In the genomic region with DNA sequence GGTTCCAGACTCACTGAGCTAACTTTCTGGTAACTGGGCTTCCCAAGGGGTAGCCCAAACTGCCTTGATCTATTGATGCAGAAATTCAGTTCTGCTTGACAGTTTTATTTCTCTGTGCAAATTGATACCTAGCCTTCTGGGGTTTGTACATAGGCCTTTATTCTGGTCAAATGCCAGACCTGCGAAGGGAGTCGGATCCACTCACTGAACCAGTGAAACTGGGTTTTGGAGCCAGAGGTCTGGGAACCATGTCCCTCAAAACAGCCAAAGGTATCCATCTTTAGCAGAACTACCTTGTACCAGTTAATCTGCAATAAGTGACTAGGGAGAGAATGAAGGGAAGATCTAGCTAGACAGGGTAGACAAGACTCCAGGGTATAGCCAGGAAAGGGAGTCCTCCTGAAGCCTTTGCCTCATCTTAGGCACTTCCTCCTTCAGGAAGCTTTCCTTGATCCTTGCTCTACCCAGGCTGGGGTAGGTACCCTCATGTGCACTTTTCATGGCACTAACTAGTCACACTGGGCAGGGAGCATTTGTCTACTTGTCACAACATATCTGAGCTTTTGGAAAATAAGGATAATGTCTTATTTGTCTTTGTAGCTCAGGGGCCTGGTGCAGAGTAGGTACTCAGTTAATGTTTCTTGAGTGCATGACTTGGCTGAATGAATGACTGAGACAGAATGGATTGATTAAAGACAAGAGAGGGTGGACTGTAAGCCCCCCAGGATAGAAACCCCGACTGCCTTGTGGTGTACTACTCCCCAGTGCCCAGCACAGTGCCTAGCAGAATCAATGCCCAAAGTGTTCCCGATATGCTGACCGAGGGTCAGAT, we compare ENCODE assay signal across 9 cellular contexts. TPM values are rescaled to one million over a fixed set of nuclear protein-coding genes. Genes with fewer than 3 reads are reported as not detected.
DNase-seq lines count a peak whose midpoint lies in the region; ATAC-seq and TF ChIP-seq lines count a peak whose summit lies in the region.
"Had no signal": no experiment of that assay in that cellular context is flagged by ENCODE, and none has a peak within 500 bp of the region (broad histone marks: within the 10 kb centered on the region; RNA-seq: fewer than 3 reads in every experiment).

No MANE protein-coding gene starts in this region.

- H3K4me3 Mint-ChIP-seq in CD4-positive, CD25-positive, alpha-beta regulatory T cell = peak overlapping the region; percentile 65 to 89 (median 84)
- H3K4me3 Mint-ChIP-seq in osteocyte (ENCODE audit: unreplicated experiment) = peak overlapping the region; percentile 89

- peaks cover 0 to 42% (median 29%) of the 10 kb centered on the region in 4 donors for H3K4me1 Mint-ChIP-seq in CD4-positive, CD25-positive, alpha-beta regulatory T cell
- peaks cover 49% of the 10 kb centered on the region for H3K4me1 Mint-ChIP-seq in osteocyte (ENCODE audit: unreplicated experiment)

- no peak for DNase-seq in CD4-positive, CD25-positive, alpha-beta regulatory T cell
- DNase-seq in SJCRH30 (no peak), osteocyte (ENCODE audit: extremely low spot score, unreplicated experiment) (no peak), DMS 273 (lab: John Stamatoyannopoulos, UW; ENCODE audit: unreplicated experiment) (no peak), HCEC 1CT (no peak), dermis blood vessel endothelial cell (no peak)
- DNase-seq in stimulated activated CD4-positive, alpha-beta T cell treated with anti-CD3 and anti-CD28 coated beads, Interleukin-2, amount 100 ng/mL, for 48 hours = no peak
- DNase-seq: NCI-H510A had no signal

- H3K27ac Mint-ChIP-seq in CD4-positive, CD25-positive, alpha-beta regulatory T cell = peak overlapping the region in 2 of 3 donors; percentile 79 to 82
- peak overlapping the region; percentile 94 for H3K27ac Mint-ChIP-seq in osteocyte (ENCODE audit: unreplicated experiment)

- TF ChIP-seq CTCF in osteocyte (IDR thresholded peaks at IDR 0.05) = no peak

- H3K9me3 ChIP-seq in CD4-positive, CD25-positive, alpha-beta regulatory T cell (ENCODE audit: control insufficient read depth in 2 of 2, low read length in 2 of 2) = no peaks in the 10 kb centered on the region
- H3K9me3 ChIP-seq in SJCRH30 (replicated peaks) (no peaks in the 10 kb centered on the region), esophagus (ENCODE audit: control insufficient read depth in 2 of 2, insufficient read depth in 1 of 2, low read depth in 1 of 2, low read length in 1 of 2) (no peaks in the 10 kb centered on the region)

- ATAC-seq in CD4-positive, CD25-positive, alpha-beta regulatory T cell (ENCODE audit: low read depth in 2 of 2) = no peak

- no peaks in the 10 kb centered on the region for H3K36me3 ChIP-seq in CD4-positive, CD25-positive, alpha-beta regulatory T cell (ENCODE audit: control insufficient read depth, insufficient read depth, low read length)
- 0 out of 2 replicates have a peak, but pooled peaks cover 4% of the 10 kb centered on the region for H3K36me3 ChIP-seq in SJCRH30
- H3K36me3 ChIP-seq in esophagus (ENCODE audit: control insufficient read depth in 2 of 2, insufficient read depth in 2 of 2, low read length in 1 of 2) = peaks cover 0 to 13% of the 10 kb centered on the region in 2 donors

- no peaks in the 10 kb centered on the region for H3K36me3 Mint-ChIP-seq in CD4-positive, CD25-positive, alpha-beta regulatory T cell
- H3K36me3 Mint-ChIP-seq in osteocyte (ENCODE audit: unreplicated experiment) = peaks cover 15% of the 10 kb centered on the region

- H3K9me3 Mint-ChIP-seq in CD4-positive, CD25-positive, alpha-beta regulatory T cell = no peaks in the 10 kb centered on the region
- no peaks in the 10 kb centered on the region for H3K9me3 Mint-ChIP-seq in osteocyte (ENCODE audit: unreplicated experiment)

- WGBS in esophagus, 2 donors = 24 to 26% methylated on average over 5 of the region's 5 CpGs

- peak overlapping the region; percentile 47 for H3K27ac ChIP-seq in CD4-positive, CD25-positive, alpha-beta regulatory T cell (ENCODE audit: insufficient read depth, low read length, poor library complexity, severe bottlenecking)
- no peak overlapping the region; the same call in 1 of the 2 replicates for H3K27ac ChIP-seq in SJCRH30
- H3K27ac ChIP-seq in esophagus (ENCODE audit: low read depth in 2 of 2, low read length in 1 of 2) = peak overlapping the region; percentile 93 to 95

- H3K27me3 ChIP-seq in CD4-positive, CD25-positive, alpha-beta regulatory T cell (ENCODE audit: control insufficient read depth, insufficient read depth, low read length) = peaks cover 3% of the 10 kb centered on the region
- no peaks in the 10 kb centered on the region for H3K27me3 ChIP-seq in SJCRH30
- no peaks in the 10 kb centered on the region for H3K27me3 ChIP-seq in esophagus (ENCODE audit: control insufficient read depth in 1 of 2, insufficient read depth in 2 of 2, low read length in 2 of 2)

- peaks cover 22% of the 10 kb centered on the region for H3K4me1 ChIP-seq in CD4-positive, CD25-positive, alpha-beta regulatory T cell (ENCODE audit: control insufficient read depth, insufficient read depth, low read length, poor library complexity, severe bottlenecking)
- H3K4me1 ChIP-seq in SJCRH30 (peaks cover 5% of the 10 kb centered on the region; the same call in 1 of the 2 replicates), esophagus (ENCODE audit: control insufficient read depth in 2 of 2, insufficient read depth in 2 of 2, low read length in 1 of 2) (peaks cover 8 to 33% of the 10 kb centered on the region in 2 donors)

- no peaks in the 10 kb centered on the region for H3K27me3 Mint-ChIP-seq in CD4-positive, CD25-positive, alpha-beta regulatory T cell
- H3K27me3 Mint-ChIP-seq in osteocyte (ENCODE audit: unreplicated experiment) = no peaks in the 10 kb centered on the region

- H3K4me3 ChIP-seq in CD4-positive, CD25-positive, alpha-beta regulatory T cell (ENCODE audit: low read depth, low read length) = peak overlapping the region; percentile 75
- H3K4me3 ChIP-seq in SJCRH30 = peak overlapping the region; percentile 82
- peak overlapping the region; percentile 64 to 86 for H3K4me3 ChIP-seq in esophagus (ENCODE audit: low read depth in 1 of 2, low read length in 2 of 2)

RNA-seq across cellular contexts. Expression of a gene that starts 1.4 kb away (rescaled TPM):
- 2.1 TPM for total RNA-seq in CD4-positive, CD25-positive, alpha-beta regulatory T cell
- polyA plus RNA-seq in CD4-positive, CD25-positive, alpha-beta regulatory T cell = 1 to 10 TPM in 1 of 4 donors, under 1 TPM in 3; 0.03 to 1.0 (median 0.53) TPM
- 7.4 and 8.3 TPM in 2 replicates for total RNA-seq in SJCRH30 (2014; rRNA removed; shearing (Covaris generic))
- polyA plus RNA-seq in esophagus = 10 to 100 TPM; 24.0 to 43.4 TPM
- total RNA-seq in osteocyte = 36.3 and 36.7 TPM in 2 replicates
- 13.8 and 19.1 TPM in 2 replicates for total RNA-seq in dermis blood vessel endothelial cell

RNA-seq across cellular contexts. Expression of a gene that starts 6.3 kb away (rescaled TPM):
- total RNA-seq in CD4-positive, CD25-positive, alpha-beta regulatory T cell = 40.5 TPM
- 100 to 1,000 TPM; 216 to 303 (median 283) TPM for polyA plus RNA-seq in CD4-positive, CD25-positive, alpha-beta regulatory T cell
- total RNA-seq in SJCRH30 (2014; rRNA removed; shearing (Covaris generic)) = 58.5 and 60.9 TPM in 2 replicates
- 10 to 100 TPM; 59.4 to 91.1 TPM for polyA plus RNA-seq in esophagus
- total RNA-seq in osteocyte = 31.9 and 36.5 TPM in 2 replicates
- total RNA-seq in dermis blood vessel endothelial cell = 81.7 and 138 TPM in 2 replicates

RNA-seq across cellular contexts. Expression of a gene that starts 20.8 kb away (rescaled TPM):
- 13.8 TPM for total RNA-seq in CD4-positive, CD25-positive, alpha-beta regulatory T cell
- polyA plus RNA-seq in CD4-positive, CD25-positive, alpha-beta regulatory T cell = 10 to 100 TPM; 26.4 to 36.9 (median 31.1) TPM
- 23.5 and 26.5 TPM in 2 replicates for total RNA-seq in SJCRH30 (2014; rRNA removed; shearing (Covaris generic))
- 10 to 100 TPM in 1 of 2 donors, 1 to 10 TPM in 1; 9.6 to 11.1 TPM for polyA plus RNA-seq in esophagus
- total RNA-seq in osteocyte (27.0 and 27.9 TPM in 2 replicates), dermis blood vessel endothelial cell (23.6 and 25.2 TPM in 2 replicates)
